In the genomic region with DNA sequence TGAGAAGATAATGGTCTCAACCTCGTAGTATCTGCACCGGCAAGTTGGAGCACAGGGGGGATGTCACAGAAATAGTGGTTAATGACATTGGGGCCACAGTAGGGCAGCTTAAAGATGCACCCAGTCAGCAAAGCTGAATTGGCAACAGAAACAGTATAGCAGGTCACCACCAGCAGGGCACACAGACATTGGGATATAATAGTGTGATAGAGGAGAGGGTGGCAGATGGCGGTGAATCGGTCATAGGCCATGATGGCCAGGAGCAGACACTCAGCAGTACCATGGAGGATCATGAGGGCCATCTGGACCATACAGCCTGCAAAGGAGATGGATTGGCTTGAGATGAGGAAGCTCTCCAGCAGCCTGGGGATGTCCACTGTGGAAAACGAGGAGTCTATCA, we compare ENCODE assay signal across 29 cellular contexts.
"Had no signal": no experiment of that assay in that cellular context is flagged by ENCODE, and none has a peak within 500 bp of the region (broad histone marks: within the 10 kb centered on the region; RNA-seq: fewer than 3 reads in every experiment).

No MANE protein-coding gene starts in this region.

- H2AFZ ChIP-seq: neural progenitor cell, parathyroid adenoma had no signal

- DNase-seq: naive B cell; naive thymus-derived CD8-positive, alpha-beta T cell; occipital lobe; ovary; posterior cingulate gyrus; psoas muscle; right cardiac atrium; right lobe of liver; sigmoid colon; small intestine; stimulated activated CD4-positive, alpha-beta T cell treated with anti-CD3 and anti-CD28 coated beads, Interleukin-15, amount 100 ng/mL, for 24 hours; stimulated activated CD4-positive, alpha-beta T cell treated with anti-CD3 and anti-CD28 coated beads, Interleukin-2, amount 100 ng/mL, for 24 hours; stimulated activated CD4-positive, alpha-beta T cell treated with anti-CD3 and anti-CD28 coated beads, Interleukin-2, amount 100 ng/mL, for 48 hours; stimulated activated CD4-positive, alpha-beta T cell treated with anti-CD3 and anti-CD28 coated beads, Interleukin-4, amount 100 ng/mL, for 24 hours; stimulated activated naive B cell treated with anti-CD40 and anti-IgM and Interleukin-4, amounts not matched to agents 10 μg/mL and 1 μg/mL and 100 μg/mL, for 72 hours; stimulated activated naive CD4-positive, alpha-beta T cell treated with Interleukin-2 at 50 U/mL for 16 hours; stomach; thyroid gland; upper lobe of right lung had no signal

- H3K27me3 Mint-ChIP-seq: type B pancreatic cell had no signal

- ATAC-seq: naive thymus-derived CD8-positive, alpha-beta T cell; psoas muscle; right cardiac atrium; right lobe of liver; stimulated activated effector memory CD8-positive, alpha-beta T cell treated with anti-CD3 and anti-CD28 coated beads, Interleukin-12 subunit alpha, Interleukin-12 subunit beta, amount 100 ng/mL, for 72 hours; stimulated activated naive B cell treated with anti-CD40 and anti-IgM and Interleukin-4, amounts not matched to agents 10 μg/mL and 1 μg/mL and 100 μg/mL, for 72 hours; upper lobe of right lung had no signal

- H3K36me3 Mint-ChIP-seq: naive B cell; natural killer cell treated with Interleukin-12 subunit alpha and Interleukin-12 subunit beta and Interleukin-15 and Interleukin-18, amount 100 ng/mL, for 72 hours; neural progenitor cell; stimulated activated effector memory CD8-positive, alpha-beta T cell treated with anti-CD3 and anti-CD28 coated beads, Interleukin-12 subunit alpha, Interleukin-12 subunit beta, amount 100 ng/mL, for 72 hours; stimulated activated naive B cell treated with anti-CD40 and anti-IgM and Interleukin-4, amounts not matched to agents 10 μg/mL and 1 μg/mL and 100 μg/mL, for 72 hours; type B pancreatic cell had no signal

- FAIRE-seq: small intestine had no signal

- H3K79me2 ChIP-seq: parathyroid adenoma had no signal

- H3K4me1 Mint-ChIP-seq: naive B cell; naive thymus-derived CD8-positive, alpha-beta T cell; neural progenitor cell; stimulated activated effector memory CD8-positive, alpha-beta T cell treated with anti-CD3 and anti-CD28 coated beads, Interleukin-12 subunit alpha, Interleukin-12 subunit beta, amount 100 ng/mL, for 72 hours; stimulated activated naive B cell treated with anti-CD40 and anti-IgM and Interleukin-4, amounts not matched to agents 10 μg/mL and 1 μg/mL and 100 μg/mL, for 72 hours had no signal

- H3K9me3 Mint-ChIP-seq: naive thymus-derived CD8-positive, alpha-beta T cell; natural killer cell treated with Interleukin-12 subunit alpha and Interleukin-12 subunit beta and Interleukin-15 and Interleukin-18, amount 100 ng/mL, for 72 hours; neural progenitor cell; stimulated activated effector memory CD8-positive, alpha-beta T cell treated with anti-CD3 and anti-CD28 coated beads, Interleukin-12 subunit alpha, Interleukin-12 subunit beta, amount 100 ng/mL, for 72 hours; stimulated activated naive B cell treated with anti-CD40 and anti-IgM and Interleukin-4, amounts not matched to agents 10 μg/mL and 1 μg/mL and 100 μg/mL, for 72 hours; stimulated activated naive CD8-positive, alpha-beta T cell treated with anti-CD3 and anti-CD28 coated beads, Interleukin-15, Interleukin-2, amounts not matched to agents 100 ng/mL and 50 ng/mL, for 24 hours; type B pancreatic cell had no signal

- H3K4me3 ChIP-seq: neural progenitor cell, ovary, psoas muscle, right lobe of liver, sigmoid colon, stomach, thoracic aorta, thyroid gland, tibial nerve, upper lobe of right lung, vagina had no signal

- H3K27ac Mint-ChIP-seq: naive B cell; naive thymus-derived CD8-positive, alpha-beta T cell; natural killer cell treated with Interleukin-12 subunit alpha and Interleukin-12 subunit beta and Interleukin-15 and Interleukin-18, amount 100 ng/mL, for 72 hours; neural progenitor cell; progenitor cell of endocrine pancreas; stimulated activated effector memory CD8-positive, alpha-beta T cell treated with anti-CD3 and anti-CD28 coated beads, Interleukin-12 subunit alpha, Interleukin-12 subunit beta, amount 100 ng/mL, for 72 hours; stimulated activated naive B cell treated with anti-CD40 and anti-IgM and Interleukin-4, amounts not matched to agents 10 μg/mL and 1 μg/mL and 100 μg/mL, for 72 hours; stimulated activated naive CD8-positive, alpha-beta T cell treated with anti-CD3 and anti-CD28 coated beads, Interleukin-15, Interleukin-2, amounts not matched to agents 100 ng/mL and 50 ng/mL, for 24 hours; type B pancreatic cell had no signal

- H3K9ac ChIP-seq: neural progenitor cell, parathyroid adenoma had no signal

- H3K27ac ChIP-seq: neural progenitor cell, ovary, parathyroid adenoma, psoas muscle, right lobe of liver, sigmoid colon, stomach, thoracic aorta, thyroid gland, tibial nerve, upper lobe of right lung, vagina had no signal

- H3K4me2 ChIP-seq: neural progenitor cell had no signal

- H3K27me3 ChIP-seq: neural progenitor cell, ovary, right lobe of liver, sigmoid colon, stomach, thyroid gland, tibial nerve, upper lobe of right lung, vagina had no signal

- H3K9me3 ChIP-seq: ovary, psoas muscle, right lobe of liver, sigmoid colon, thoracic aorta, thyroid gland, upper lobe of right lung, vagina had no signal

- H3K4me3 Mint-ChIP-seq: naive thymus-derived CD8-positive, alpha-beta T cell; natural killer cell treated with Interleukin-12 subunit alpha and Interleukin-12 subunit beta and Interleukin-15 and Interleukin-18, amount 100 ng/mL, for 72 hours; neural progenitor cell; stimulated activated effector memory CD8-positive, alpha-beta T cell treated with anti-CD3 and anti-CD28 coated beads, Interleukin-12 subunit alpha, Interleukin-12 subunit beta, amount 100 ng/mL, for 72 hours; stimulated activated naive B cell treated with anti-CD40 and anti-IgM and Interleukin-4, amounts not matched to agents 10 μg/mL and 1 μg/mL and 100 μg/mL, for 72 hours; stimulated activated naive CD8-positive, alpha-beta T cell treated with anti-CD3 and anti-CD28 coated beads, Interleukin-15, Interleukin-2, amounts not matched to agents 100 ng/mL and 50 ng/mL, for 24 hours; type B pancreatic cell had no signal

- H3K4me1 ChIP-seq: neural progenitor cell, parathyroid adenoma, psoas muscle, right lobe of liver, sigmoid colon, stomach, thyroid gland, tibial nerve, upper lobe of right lung, vagina had no signal

- H3K36me3 ChIP-seq: neural progenitor cell, ovary, right lobe of liver, sigmoid colon, stomach, thoracic aorta, thyroid gland, tibial nerve, upper lobe of right lung, vagina had no signal
